In the genomic region with DNA sequence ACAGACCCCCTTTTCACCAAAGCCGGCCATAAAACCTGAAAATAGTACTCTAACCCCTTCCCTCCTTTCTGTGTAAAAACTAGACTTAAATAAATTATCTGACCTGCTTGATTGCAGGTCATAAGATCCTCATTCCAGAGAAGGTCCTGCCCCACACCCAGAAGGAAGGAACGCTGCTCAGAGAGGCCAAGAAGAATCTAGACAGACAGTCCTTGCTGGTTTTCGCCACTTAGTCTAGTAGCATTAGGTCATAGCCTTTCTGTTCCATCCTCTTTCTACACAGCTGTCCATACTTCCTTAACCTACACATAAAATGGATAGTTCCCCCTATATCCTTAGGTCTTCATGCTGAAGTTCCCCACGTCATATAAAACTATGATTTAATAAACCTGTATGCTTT, we compare ENCODE assay signal across 16 cellular contexts.
"Had no signal": no experiment of that assay in that cellular context is flagged by ENCODE, and none has a peak within 500 bp of the region (broad histone marks: within the 10 kb centered on the region; RNA-seq: fewer than 3 reads in every experiment).

No MANE protein-coding gene starts in this region.

- H3K27me3 ChIP-seq: neutrophil, tibial artery had no signal

- H3K4me3 ChIP-seq: coronary artery, tibial artery had no signal

- H3K27ac ChIP-seq: coronary artery, neutrophil, tibial artery had no signal

- H3K4me1 Mint-ChIP-seq: activated CD4-positive, alpha-beta memory T cell treated with anti-CD3 and anti-CD28 coated beads, Interleukin-2, amount 10 ng/mL, durations not matched to agents 7 days and 5 days; activated CD4-positive, alpha-beta T cell treated with anti-CD3 and anti-CD28 coated beads for 36 hours; brain; central memory CD8-positive, alpha-beta T cell; naive thymus-derived CD4-positive, alpha-beta T cell; stimulated activated memory B cell treated with anti-CD40 and anti-IgM and Interleukin-4, amounts not matched to agents 10 μg/mL and 1 μg/mL and 100 μg/mL, for 72 hours had no signal

- H3K36me3 ChIP-seq: neutrophil, tibial artery had no signal

- DNase-seq: activated CD4-positive, alpha-beta memory T cell treated with anti-CD3 and anti-CD28 coated beads, Interleukin-2, amount 10 ng/mL, durations not matched to agents 7 days and 5 days; activated CD4-positive, alpha-beta T cell treated with anti-CD3 and anti-CD28 coated beads for 36 hours; activated gamma-delta T cell treated with Interleukin-2 at 50 U/mL for 16 hours; activated T-cell treated with anti-CD3 and anti-CD28 coated beads, Interleukin-2, amount 50 U/mL, for 48 hours; amniotic stem cell; foreskin fibroblast; glutamatergic neuron; naive thymus-derived CD4-positive, alpha-beta T cell; stimulated activated CD4-positive, alpha-beta T cell treated with anti-CD3 and anti-CD28 coated beads, Interleukin-2, amount 100 ng/mL, for 48 hours; tibial artery had no signal

- H3K27me3 Mint-ChIP-seq: activated CD4-positive, alpha-beta memory T cell treated with anti-CD3 and anti-CD28 coated beads, Interleukin-2, amount 10 ng/mL, durations not matched to agents 7 days and 5 days; activated CD4-positive, alpha-beta T cell treated with anti-CD3 and anti-CD28 coated beads for 36 hours; activated naive CD8-positive, alpha-beta T cell had no signal

- H3K9me3 Mint-ChIP-seq: activated CD4-positive, alpha-beta memory T cell treated with anti-CD3 and anti-CD28 coated beads, Interleukin-2, amount 10 ng/mL, durations not matched to agents 7 days and 5 days; brain; central memory CD8-positive, alpha-beta T cell had no signal

- H3K4me3 Mint-ChIP-seq: activated CD4-positive, alpha-beta memory T cell treated with anti-CD3 and anti-CD28 coated beads, Interleukin-2, amount 10 ng/mL, durations not matched to agents 7 days and 5 days; activated CD4-positive, alpha-beta T cell treated with anti-CD3 and anti-CD28 coated beads for 36 hours; activated naive CD8-positive, alpha-beta T cell; brain; central memory CD8-positive, alpha-beta T cell; naive thymus-derived CD4-positive, alpha-beta T cell; stimulated activated memory B cell treated with anti-CD40 and anti-IgM and Interleukin-4, amounts not matched to agents 10 μg/mL and 1 μg/mL and 100 μg/mL, for 72 hours had no signal

- H3K36me3 Mint-ChIP-seq: activated naive CD8-positive, alpha-beta T cell; brain; naive thymus-derived CD4-positive, alpha-beta T cell; stimulated activated memory B cell treated with anti-CD40 and anti-IgM and Interleukin-4, amounts not matched to agents 10 μg/mL and 1 μg/mL and 100 μg/mL, for 72 hours had no signal

- H3K27ac Mint-ChIP-seq: activated CD4-positive, alpha-beta memory T cell treated with anti-CD3 and anti-CD28 coated beads, Interleukin-2, amount 10 ng/mL, durations not matched to agents 7 days and 5 days; activated CD4-positive, alpha-beta T cell treated with anti-CD3 and anti-CD28 coated beads for 36 hours; activated naive CD8-positive, alpha-beta T cell; brain; naive thymus-derived CD4-positive, alpha-beta T cell; stimulated activated memory B cell treated with anti-CD40 and anti-IgM and Interleukin-4, amounts not matched to agents 10 μg/mL and 1 μg/mL and 100 μg/mL, for 72 hours had no signal

- H3K9me3 ChIP-seq: neutrophil, tibial artery had no signal
